ENCODE assay signal across 15 cellular contexts in the genomic region with DNA sequence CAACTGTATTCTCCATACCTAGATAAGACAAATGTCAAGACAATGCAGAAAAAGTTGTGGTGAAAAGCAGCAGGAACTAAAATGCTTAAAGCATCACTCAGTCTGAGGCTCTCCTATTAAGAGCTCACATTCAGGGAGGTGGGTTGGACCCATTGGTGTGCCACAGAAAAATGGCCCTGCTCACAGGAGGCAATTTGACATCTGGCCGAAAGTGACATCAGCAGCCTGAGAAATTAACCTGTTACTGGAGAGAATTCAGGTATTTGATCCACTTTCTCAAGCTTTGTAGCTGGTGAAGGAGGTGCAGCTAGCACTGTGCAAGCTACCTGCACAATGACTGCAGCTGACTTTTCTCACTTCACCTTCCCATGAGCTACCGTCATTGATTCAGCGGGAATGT. TPM values are rescaled to one million over a fixed set of nuclear protein-coding genes. Genes with fewer than 3 reads are reported as not detected.
DNase-seq lines count a peak whose midpoint lies in the region; ATAC-seq and TF ChIP-seq lines count a peak whose summit lies in the region.
"Had no signal": no experiment of that assay in that cellular context is flagged by ENCODE, and none has a peak within 500 bp of the region (broad histone marks: within the 10 kb centered on the region; RNA-seq: fewer than 3 reads in every experiment).

No MANE protein-coding gene starts in this region.

- TF ChIP-seq CTCF in heart right ventricle (IDR thresholded peaks at IDR 0.05) (no peak), HEK293 (tag by site-specific recombination; IDR thresholded peaks at IDR 0.05) (no peak), activated B cell treated with CpG ODN at 0.5 μM for 24 hours (IDR thresholded peaks at IDR 0.05) (no peak), breast epithelium (IDR thresholded peaks at IDR 0.05) (no peak)

- peaks cover 47% of the 10 kb centered on the region for H3K36me3 Mint-ChIP-seq in activated B cell treated with CpG ODN at 0.5 μM for 24 hours (ENCODE audit: low read depth)
- peaks cover 30% of the 10 kb centered on the region for H3K36me3 Mint-ChIP-seq in stimulated activated memory B cell treated with anti-CD40 and anti-IgM and Interleukin-4, amounts not matched to agents 10 μg/mL and 1 μg/mL and 100 μg/mL, for 72 hours
- no peaks in the 10 kb centered on the region for H3K36me3 Mint-ChIP-seq in T-helper 2 cell treated with Interferon-gamma antibody and Interleukin-4, amounts not matched to agents 5 μg/mL and 100 μg/mL, for 36 hours (ENCODE audit: low read depth)

- H3K4me3 ChIP-seq in heart right ventricle: no peak overlapping the region
- H3K4me3 ChIP-seq in HEK293 (ENCODE audit: low read depth, low read length): no peak overlapping the region
- no peak overlapping the region for H3K4me3 ChIP-seq in breast epithelium
- H3K4me3 ChIP-seq: K562 had no signal

- H3K27ac ChIP-seq in heart right ventricle: peak overlapping the region; percentile 29 to 83 (median 72)
- H3K27ac ChIP-seq in HEK293 (ENCODE audit: extremely low read depth, low read depth, low read length): no peak overlapping the region
- peak overlapping the region in 1 of 2 donors; percentile 46 for H3K27ac ChIP-seq in breast epithelium

- H3K9me3 Mint-ChIP-seq in activated B cell treated with CpG ODN at 0.5 μM for 24 hours: no peaks in the 10 kb centered on the region
- H3K9me3 Mint-ChIP-seq in stimulated activated memory B cell treated with anti-CD40 and anti-IgM and Interleukin-4, amounts not matched to agents 10 μg/mL and 1 μg/mL and 100 μg/mL, for 72 hours: no peaks in the 10 kb centered on the region
- H3K9me3 Mint-ChIP-seq in T-helper 2 cell treated with Interferon-gamma antibody and Interleukin-4, amounts not matched to agents 5 μg/mL and 100 μg/mL, for 36 hours: no peaks in the 10 kb centered on the region
- H3K9me3 Mint-ChIP-seq: T-cell had no signal

- peak overlapping the region; percentile 100 for H3K27ac Mint-ChIP-seq in activated B cell treated with CpG ODN at 0.5 μM for 24 hours
- H3K27ac Mint-ChIP-seq in stimulated activated memory B cell treated with anti-CD40 and anti-IgM and Interleukin-4, amounts not matched to agents 10 μg/mL and 1 μg/mL and 100 μg/mL, for 72 hours: peak overlapping the region; percentile 98
- H3K27ac Mint-ChIP-seq in T-helper 2 cell treated with Interferon-gamma antibody and Interleukin-4, amounts not matched to agents 5 μg/mL and 100 μg/mL, for 36 hours: no peak overlapping the region
- H3K27ac Mint-ChIP-seq: T-cell had no signal

- 57 to 67% methylated on average over 3 of the region's 3 CpGs for WGBS in heart right ventricle, 2 donors

- ATAC-seq in heart right ventricle (no peak), Right ventricle myocardium superior (ENCODE audit: poor library complexity) (no peak), activated B cell treated with CpG ODN at 0.5 μM for 24 hours (ENCODE audit: low read depth) (no peak)
- ATAC-seq in stimulated activated memory B cell treated with anti-CD40 and anti-IgM and Interleukin-4, amounts not matched to agents 10 μg/mL and 1 μg/mL and 100 μg/mL, for 72 hours: no peak

- DNase-seq in heart right ventricle (no peak), Right ventricle myocardium superior (no peak), activated B cell treated with CpG ODN at 0.5 μM for 24 hours (no peak), A172 (ENCODE audit: low spot score) (no peak), breast epithelium (ENCODE audit: low spot score in 2 of 2) (no peak)
- DNase-seq in T-helper 2 cell treated with Interferon-gamma antibody and Interleukin-4, amounts not matched to agents 5 μg/mL and 100 μg/mL, for 36 hours (ENCODE audit: low spot score): no peak
- DNase-seq: ACHN, HCEC 1CT, NCI-H1105 treated with DMSO at 0.1 percent for 48 hours, NCI-H187, NCI-H510A, T-cell had no signal

- H3K27me3 Mint-ChIP-seq in activated B cell treated with CpG ODN at 0.5 μM for 24 hours: no peaks in the 10 kb centered on the region
- no peaks in the 10 kb centered on the region for H3K27me3 Mint-ChIP-seq in stimulated activated memory B cell treated with anti-CD40 and anti-IgM and Interleukin-4, amounts not matched to agents 10 μg/mL and 1 μg/mL and 100 μg/mL, for 72 hours
- H3K27me3 Mint-ChIP-seq in T-helper 2 cell treated with Interferon-gamma antibody and Interleukin-4, amounts not matched to agents 5 μg/mL and 100 μg/mL, for 36 hours (ENCODE audit: low read depth): no peaks in the 10 kb centered on the region
- H3K27me3 Mint-ChIP-seq: T-cell had no signal

- peak overlapping the region; percentile 41 for H3K4me3 Mint-ChIP-seq in activated B cell treated with CpG ODN at 0.5 μM for 24 hours
- H3K4me3 Mint-ChIP-seq in stimulated activated memory B cell treated with anti-CD40 and anti-IgM and Interleukin-4, amounts not matched to agents 10 μg/mL and 1 μg/mL and 100 μg/mL, for 72 hours: no peak overlapping the region
- H3K4me3 Mint-ChIP-seq in T-helper 2 cell treated with Interferon-gamma antibody and Interleukin-4, amounts not matched to agents 5 μg/mL and 100 μg/mL, for 36 hours: no peak overlapping the region
- H3K4me3 Mint-ChIP-seq: T-cell had no signal

- H3K36me3 ChIP-seq in heart right ventricle (peaks cover 0 to 60% (median 0%) of the 10 kb centered on the region in 9 donors), HEK293 (ENCODE audit: control insufficient read depth in 2 of 2, insufficient read depth in 1 of 2, low read length in 2 of 2) (peaks cover 6 to 15% of the 10 kb centered on the region in 2 experiments; a peak in 2 of 3 replicates), breast epithelium (no peaks in the 10 kb centered on the region)

- TF ChIP-seq POLR2A in breast epithelium (IDR thresholded peaks at IDR 0.05): no peak

- H3K27me3 ChIP-seq in heart right ventricle: no peaks in the 10 kb centered on the region
- H3K27me3 ChIP-seq in breast epithelium: no peaks in the 10 kb centered on the region

- intact Hi-C loops in heart right ventricle (cut with DNase I) (no loop called here), Right ventricle myocardium superior (cut with DNase I) (no loop called here), activated B cell treated with CpG ODN at 0.5 μM for 24 hours (cut with micrococcal nuclease) (loop anchor here (1.0 kb wide), 1 partner anchor 9 kb away; no protein-coding TSS in a partner anchor), breast epithelium (cut with DNase I; ENCODE audit: low total_unique reads) (loop anchor here (5.0 kb wide), 1 partner anchor 858 kb away; no protein-coding TSS in a partner anchor)

- POLR2A ChIA-PET in HEK293 (lab: Yijun Ruan, JAX) (interaction anchor here (1.2 kb wide), 1 partner anchor 14 kb away, joined by 3 read pairs; no protein-coding TSS in a partner anchor), activated B cell treated with CpG ODN at 0.5 μM for 24 hours (lab: Charles Lee) (interaction anchor here (1.3 to 3.3 kb wide), 5 partner anchors 10 to 20 kb away, joined by 4 to 14 read pairs (median 9); no protein-coding TSS in a partner anchor)

- H3K4me1 Mint-ChIP-seq in activated B cell treated with CpG ODN at 0.5 μM for 24 hours: peaks cover 98% of the 10 kb centered on the region
- H3K4me1 Mint-ChIP-seq in stimulated activated memory B cell treated with anti-CD40 and anti-IgM and Interleukin-4, amounts not matched to agents 10 μg/mL and 1 μg/mL and 100 μg/mL, for 72 hours: peaks cover 92% of the 10 kb centered on the region
- H3K4me1 Mint-ChIP-seq in T-helper 2 cell treated with Interferon-gamma antibody and Interleukin-4, amounts not matched to agents 5 μg/mL and 100 μg/mL, for 36 hours (ENCODE audit: low read depth): peaks cover 10% of the 10 kb centered on the region

- H3K4me1 ChIP-seq in heart right ventricle (peaks cover 41 to 100% (median 93%) of the 10 kb centered on the region in 9 donors), HEK293 (ENCODE audit: control insufficient read depth, insufficient read depth, low read length) (peaks cover 3% of the 10 kb centered on the region; the same call in 1 of the 2 replicates), breast epithelium (peaks cover 0 to 6% of the 10 kb centered on the region in 2 donors)

- CTCF ChIA-PET in HEK293 (lab: Yijun Ruan, JAX): interaction anchor here (0.6 to 2.2 kb wide), 2 partner anchors 10 to 924 kb away, joined by 3 to 8 read pairs; no protein-coding TSS in a partner anchor
- CTCF ChIA-PET in activated B cell treated with CpG ODN at 0.5 μM for 24 hours (lab: Charles Lee): interaction anchor here (0.7 to 2.8 kb wide), 6 partner anchors 10 to 75 kb away, joined by 3 to 14 read pairs (median 4); no protein-coding TSS in a partner anchor

- H3K9me3 ChIP-seq in heart right ventricle (no peaks in the 10 kb centered on the region), HEK293 (ENCODE audit: control insufficient read depth, insufficient read depth, low read depth, low read length) (no peaks in the 10 kb centered on the region), breast epithelium (no peaks in the 10 kb centered on the region)

TF ChIP-seq in HEK293, 187 proteins besides CTCF, POLR2A, EP300 and RAD21 (continues in another document):
- no peak for TF ChIP-seq ZNF837 (tag by site-specific recombination; IDR thresholded peaks at IDR 0.05)
- TF ChIP-seq SCRT2 (tag by site-specific recombination; IDR thresholded peaks at IDR 0.05): peak; percentile 82

RNA-seq across cellular contexts. Expression of gene ATP6V1E2, which starts 23.0 kb away (rescaled TPM):
- total RNA-seq in heart right ventricle (1 to 10 TPM; 3.9 to 7.8 (median 5.6) TPM), Right ventricle myocardium superior (6.0 TPM), activated B cell treated with CpG ODN at 0.5 μM for 24 hours (7.3 and 8.1 TPM in 2 replicates), breast epithelium (1 to 10 TPM; 4.9 to 9.0 (median 8.5) TPM)
- polyA plus RNA-seq in heart right ventricle: 1 to 10 TPM; 1.9 to 2.3 TPM
- total RNA-seq in A172 (2014; rRNA removed; shearing (Covaris generic)): 12.6 and 13.8 TPM in 2 replicates

RNA-seq across cellular contexts. Expression of gene RHOQ, which starts 23.1 kb away (rescaled TPM):
- total RNA-seq in heart right ventricle (100 to 1,000 TPM; 364 to 568 (median 413) TPM), Right ventricle myocardium superior (442 TPM), activated B cell treated with CpG ODN at 0.5 μM for 24 hours (64.3 and 75.0 TPM in 2 replicates), breast epithelium (100 to 1,000 TPM in 2 of 3 donors, 10 to 100 TPM in 1; 90.7 to 302 (median 110) TPM)
- 100 to 1,000 TPM; 139 to 202 TPM for polyA plus RNA-seq in heart right ventricle
- total RNA-seq in A172 (2014; rRNA removed; shearing (Covaris generic)): 64.7 and 70.9 TPM in 2 replicates

RNA-seq across cellular contexts. Expression of gene PIGF, which starts 51.5 kb away (rescaled TPM):
- total RNA-seq in heart right ventricle (10 to 100 TPM in 6 of 10 donors, 1 to 10 TPM in 4; 7.5 to 13.7 (median 10.1) TPM), Right ventricle myocardium superior (8.9 TPM), activated B cell treated with CpG ODN at 0.5 μM for 24 hours (19.4 and 19.7 TPM in 2 replicates), breast epithelium (10 to 100 TPM; 13.8 to 27.1 (median 22.9) TPM)
- polyA plus RNA-seq in heart right ventricle: 10 to 100 TPM in 1 of 2 donors, 1 to 10 TPM in 1; 8.3 to 12.3 TPM
- 18.6 and 26.5 TPM in 2 replicates for total RNA-seq in A172 (2014; rRNA removed; shearing (Covaris generic))

RNA-seq across cellular contexts. Expression of gene CRIPT, which starts 51.7 kb away (rescaled TPM):
- 10 to 100 TPM; 18.3 to 22.0 (median 20.2) TPM for total RNA-seq in heart right ventricle
- polyA plus RNA-seq in heart right ventricle: 10 to 100 TPM; 12.4 to 18.0 TPM
- total RNA-seq in Right ventricle myocardium superior: 19.1 TPM
- total RNA-seq in activated B cell treated with CpG ODN at 0.5 μM for 24 hours: 11.6 and 14.2 TPM in 2 replicates
- 36.3 and 43.2 TPM in 2 replicates for total RNA-seq in A172 (2014; rRNA removed; shearing (Covaris generic))
- total RNA-seq in breast epithelium: 10 to 100 TPM; 13.0 to 40.1 (median 22.6) TPM

Comparison
In these comparisons a context has a peak if more than half of its experiments do, and no peak if none do; other contexts are left out.
1. intact Hi-C loops: an anchor here in activated B cell treated with CpG ODN at 0.5 μM for 24 hours (1.0 kb wide) and breast epithelium (5.0 kb wide); none called in heart right ventricle and Right ventricle myocardium superior.